17 cellular contexts compared by ENCODE assay signal in genomic region chr7:154519229-154519628, GRCh38.
DNase-seq lines count a peak whose midpoint lies in the region; ATAC-seq and TF ChIP-seq lines count a peak whose summit lies in the region.
"Had no signal": no experiment of that assay in that cellular context is flagged by ENCODE, and none has a peak within 500 bp of the region (broad histone marks: within the 10 kb centered on the region; RNA-seq: fewer than 3 reads in every experiment).

No MANE protein-coding gene starts in this region.

- H3K27ac ChIP-seq in SK-N-SH (ENCODE audit: low read depth in 2 of 2, low read length in 1 of 2): peak overlapping the region in 1 of 2 experiments; percentile 72; a peak in 2 of 4 replicates
- no peak overlapping the region for H3K27ac ChIP-seq in neuronal stem cell (replicated peaks; ENCODE audit: low read length)
- H3K27ac ChIP-seq: 22Rv1; A549; BLaER1 treated with 17β-estradiol and CSF1 and Interleukin-3, amounts not matched to agents 10 nM and 100 nM; C4-2B had no signal

- TF ChIP-seq EP300 in SK-N-SH (IDR thresholded peaks at IDR 0.05; ENCODE audit: borderline replicate concordance in 1 of 2, low read depth in 1 of 2, low read length in 1 of 2): peak in 1 of 2 experiments; percentile 29; a peak in 1 of 4 replicates

- no peak overlapping the region for H3K23ac ChIP-seq in neuronal stem cell (ENCODE audit: low read depth, low read length, poor library complexity)

- H4K91ac ChIP-seq in neuronal stem cell (ENCODE audit: low read depth, low read length, poor library complexity): no peak overlapping the region

- no peaks in the 10 kb centered on the region for H3K9me2 ChIP-seq in SK-N-SH

- POLR2A ChIA-PET in SK-N-SH (lab: Yijun Ruan, JAX): no interaction called here

- H3K4me1 ChIP-seq in SK-N-SH (ENCODE audit: control insufficient read depth in 1 of 2, insufficient read depth in 2 of 2, low read depth in 1 of 2, low read length in 1 of 2) (peaks cover 0 to 10% of the 10 kb centered on the region in 2 experiments; a peak in 2 of 4 replicates), neuronal stem cell (ENCODE audit: control insufficient read depth in 2 of 2, insufficient read depth in 1 of 2, low read depth in 1 of 2, low read length in 2 of 2) (no peaks in the 10 kb centered on the region)
- H3K4me1 ChIP-seq: A549; BLaER1 treated with 17β-estradiol and CSF1 and Interleukin-3, amounts not matched to agents 10 nM and 100 nM; Caco-2 had no signal

- no peak for TF ChIP-seq CTCF in SK-N-SH (IDR thresholded peaks at IDR 0.05)

- H3K4me2 ChIP-seq in SK-N-SH (no peak overlapping the region), neuronal stem cell (ENCODE audit: insufficient read depth, low read length, poor library complexity, severe bottlenecking) (no peak overlapping the region)
- H3K4me2 ChIP-seq: A549; BLaER1 treated with 17β-estradiol and CSF1 and Interleukin-3, amounts not matched to agents 10 nM and 100 nM had no signal

- no peak overlapping the region for H2BK15ac ChIP-seq in neuronal stem cell (ENCODE audit: low read length)

- peak overlapping the region; percentile 59 for H3K18ac ChIP-seq in neuronal stem cell (ENCODE audit: low read length)

- H4K8ac ChIP-seq in neuronal stem cell (ENCODE audit: low read depth, low read length): no peak overlapping the region

- no peaks in the 10 kb centered on the region for H3K79me2 ChIP-seq in SK-N-SH (ENCODE audit: insufficient read depth)

- H2BK5ac ChIP-seq in neuronal stem cell (ENCODE audit: low read length): no peak overlapping the region

- H3K4me3 ChIP-seq in SK-N-SH (ENCODE audit: low read depth in 2 of 2, low read length in 1 of 2) (no peak overlapping the region), neuronal stem cell (ENCODE audit: low read length in 2 of 2) (peak overlapping the region in 1 of 2 donors; percentile 70)
- H3K4me3 ChIP-seq: A549; BLaER1 treated with 17β-estradiol and CSF1 and Interleukin-3, amounts not matched to agents 10 nM and 100 nM had no signal

- no peak overlapping the region for H2AK5ac ChIP-seq in neuronal stem cell (ENCODE audit: low read depth, low read length)

- CTCF ChIA-PET in SK-N-SH (lab: Yijun Ruan, JAX): interaction anchor here (1.0 to 2.3 kb wide), 3 partner anchors 15 to 258 kb away, joined by 4 to 14 read pairs (median 6); no protein-coding TSS in a partner anchor

- H2AFZ ChIP-seq in SK-N-SH (ENCODE audit: low read depth): no peak overlapping the region
- no peak overlapping the region for H2AFZ ChIP-seq in neuronal stem cell (ENCODE audit: low read length)

- H3K9ac ChIP-seq in SK-N-SH (no peak overlapping the region), neuronal stem cell (ENCODE audit: low read depth, low read length, poor library complexity) (no peak overlapping the region)
- H3K9ac ChIP-seq: BLaER1 treated with 17β-estradiol and CSF1 and Interleukin-3, amounts not matched to agents 10 nM and 100 nM had no signal

- H3K4ac ChIP-seq in neuronal stem cell (ENCODE audit: low read length): no peak overlapping the region

- no peak overlapping the region for H2BK120ac ChIP-seq in neuronal stem cell (ENCODE audit: low read depth, low read length)

- H3K27me3 ChIP-seq in SK-N-SH (ENCODE audit: insufficient read depth) (no peaks in the 10 kb centered on the region), neuronal stem cell (ENCODE audit: control insufficient read depth in 3 of 3, insufficient read depth in 3 of 3, low read depth in 1 of 3, low read length in 3 of 3) (no peaks in the 10 kb centered on the region)
- H3K27me3 ChIP-seq: BLaER1 treated with 17β-estradiol and CSF1 and Interleukin-3, amounts not matched to agents 10 nM and 100 nM had no signal

- no peak overlapping the region for H3K14ac ChIP-seq in neuronal stem cell (ENCODE audit: low read length)

- DNase-seq in SK-N-SH (peak; percentile 51), SK-N-DZ (ENCODE audit: low spot score) (peak; percentile 70), neuronal stem cell (ENCODE audit: low spot score) (no peak), SHP77 treated with DMSO at 0.1 percent for 48 hours (lab: John Stamatoyannopoulos, UW) (no peak), SKM-1 (lab: John Stamatoyannopoulos, UW; ENCODE audit: unreplicated experiment) (no peak)
- DNase-seq: AML-193; Caco-2; Calu3; CD4-positive, alpha-beta T cell; CD8-positive, alpha-beta T cell; DMS79 treated with DMSO at 0.1 percent for 48 hours; GF-D8 had no signal

- H2BK12ac ChIP-seq in neuronal stem cell (ENCODE audit: low read length): peak overlapping the region; percentile 75

- H4K20me1 ChIP-seq in SK-N-SH (ENCODE audit: insufficient read depth): no peaks in the 10 kb centered on the region
- H4K20me1 ChIP-seq: BLaER1 treated with 17β-estradiol and CSF1 and Interleukin-3, amounts not matched to agents 10 nM and 100 nM had no signal

- H3K36me3 ChIP-seq in SK-N-SH (replicated peaks in 1 of 2; ENCODE audit: control insufficient read depth in 1 of 2, insufficient read depth in 2 of 2, low read length in 1 of 2) (no peaks in the 10 kb centered on the region), neuronal stem cell (replicated peaks in 1 of 2; ENCODE audit: control insufficient read depth in 2 of 2, insufficient read depth in 2 of 2, low read length in 2 of 2) (no peaks in the 10 kb centered on the region)
- H3K36me3 ChIP-seq: BLaER1 treated with 17β-estradiol and CSF1 and Interleukin-3, amounts not matched to agents 10 nM and 100 nM had no signal

- no peaks in the 10 kb centered on the region for H3F3A ChIP-seq in SK-N-SH (replicated peaks; ENCODE audit: insufficient read depth)

- no peak for ATAC-seq in SK-N-SH treated with all-trans-retinoic acid at 6 μM for 48 hours
- ATAC-seq: A549; CD8-positive, alpha-beta T cell had no signal

- H3K9me3 ChIP-seq in SK-N-SH (no peaks in the 10 kb centered on the region), neuronal stem cell (replicated peaks in 1 of 2; ENCODE audit: control insufficient read depth in 2 of 2, insufficient read depth in 1 of 2, low read depth in 1 of 2, low read length in 2 of 2) (peaks cover 0 to 2% of the 10 kb centered on the region in 2 donors)
- H3K9me3 ChIP-seq: A549; BLaER1 treated with 17β-estradiol and CSF1 and Interleukin-3, amounts not matched to agents 10 nM and 100 nM; Caco-2 had no signal

- no peak for TF ChIP-seq RAD21 in SK-N-SH (IDR thresholded peaks at IDR 0.05; ENCODE audit: low read length)

- WGBS in SK-N-SH (ENCODE audit: low lambda C conversion rate): 15% methylated on average over 4 of the region's 4 CpGs
- WGBS in neuronal stem cell (ENCODE audit: extremely low coverage in 2 of 2, insufficient read length in 2 of 2, insufficient replicate concordance in 1 of 2), 2 donors: no CpG with 5 or more reads among the region's 4 CpGs

- H3K79me1 ChIP-seq in neuronal stem cell (ENCODE audit: low read depth, low read length): no peaks in the 10 kb centered on the region

TF ChIP-seq in SK-N-SH, 30 proteins besides CTCF, POLR2A, EP300 and RAD21 (continues in another document):
- TF ChIP-seq EZH2phosphoT487 (IDR thresholded peaks at IDR 0.05; ENCODE audit: borderline replicate concordance, low read depth) (no peak), CHD2 (IDR thresholded peaks at IDR 0.05; ENCODE audit: low read length, partially characterized antibody) (no peak), USF2 (IDR thresholded peaks at IDR 0.05; ENCODE audit: borderline replicate concordance, low read depth, low read length) (no peak), POLR2AphosphoS5 (IDR thresholded peaks at IDR 0.05; ENCODE audit: low read depth, low read length) (no peak), MEF2A (IDR thresholded peaks at IDR 0.05; ENCODE audit: borderline replicate concordance, low read depth) (no peak), GATA2 (CRISPR knock-in tag; IDR thresholded peaks at IDR 0.05) (peak; percentile 67)

TF ChIP-seq in SK-N-SH treated with all-trans-retinoic acid at 6 μM for 48 hours, 23 proteins besides CTCF, POLR2A, EP300 and RAD21 (continues in another document):
- TF ChIP-seq ARNTL (CRISPR knock-in tag; IDR thresholded peaks at IDR 0.05; ENCODE audit: borderline replicate concordance, low read depth) (no peak), ZFP3 (CRISPR knock-in tag; IDR thresholded peaks at IDR 0.05) (no peak), CSDC2 (CRISPR knock-in tag; IDR thresholded peaks at IDR 0.05) (no peak), ZC3H10 (CRISPR knock-in tag; IDR thresholded peaks at IDR 0.05) (no peak), POU6F1 (CRISPR knock-in tag; IDR thresholded peaks at IDR 0.05; ENCODE audit: borderline replicate concordance, low read depth) (no peak), ESRRG (CRISPR knock-in tag; IDR thresholded peaks at IDR 0.05) (no peak), CSRNP3 (CRISPR knock-in tag; IDR thresholded peaks at IDR 0.05) (no peak), TOX (CRISPR knock-in tag; IDR thresholded peaks at IDR 0.05; ENCODE audit: borderline replicate concordance) (no peak)

Comparison
In these comparisons a context has a peak if more than half of its experiments do, and no peak if none do; other contexts are left out.
1. DNase-seq: peak in SK-N-SH (single experiment) and SK-N-DZ (single experiment); none in neuronal stem cell (single experiment), SHP77 treated with DMSO at 0.1 percent for 48 hours (single experiment) and SKM-1 (single experiment).